ENCODE assay signal across 27 cellular contexts in genomic region chr5:96993760-96994159, GRCh38.
"Had no signal": no experiment of that assay in that cellular context is flagged by ENCODE, and none has a peak within 500 bp of the region (broad histone marks: within the 10 kb centered on the region; RNA-seq: fewer than 3 reads in every experiment).

No MANE protein-coding gene starts in this region.

- H3K9me3 Mint-ChIP-seq: activated B cell treated with CpG ODN at 0.5 μM for 24 hours; activated CD4-positive, alpha-beta memory T cell treated with anti-CD3 and anti-CD28 coated beads for 36 hours; activated naive CD4-positive, alpha-beta T cell treated with anti-CD3 and anti-CD28 coated beads for 36 hours; dendritic cell treated with granulocyte-macrophage colony-stimulating factor and Interleukin-4, amounts not matched to agents 40 ng/mL and 50 ng/mL, for 4 days; endodermal cell; stimulated activated naive CD8-positive, alpha-beta T cell treated with anti-CD3 and anti-CD28 coated beads, Interleukin-15, amount 100 ng/mL, for 72 hours; T-cell; type B pancreatic cell had no signal

- H3K4me3 Mint-ChIP-seq: activated B cell treated with CpG ODN at 0.5 μM for 24 hours; activated CD4-positive, alpha-beta memory T cell treated with anti-CD3 and anti-CD28 coated beads for 36 hours; activated naive CD4-positive, alpha-beta T cell treated with anti-CD3 and anti-CD28 coated beads for 36 hours; dendritic cell treated with granulocyte-macrophage colony-stimulating factor and Interleukin-4, amounts not matched to agents 40 ng/mL and 50 ng/mL, for 4 days; endodermal cell; stimulated activated naive CD8-positive, alpha-beta T cell treated with anti-CD3 and anti-CD28 coated beads, Interleukin-15, amount 100 ng/mL, for 72 hours; T-cell; T-helper 2 cell treated with Interferon-gamma antibody and Interleukin-4, amounts not matched to agents 5 μg/mL and 100 μg/mL, for 36 hours; type B pancreatic cell had no signal

- H3K36me3 ChIP-seq: breast epithelium, ovary had no signal

- H3K27me3 Mint-ChIP-seq: activated B cell treated with CpG ODN at 0.5 μM for 24 hours; activated CD4-positive, alpha-beta memory T cell treated with anti-CD3 and anti-CD28 coated beads for 36 hours; dendritic cell treated with granulocyte-macrophage colony-stimulating factor and Interleukin-4, amounts not matched to agents 40 ng/mL and 50 ng/mL, for 4 days; progenitor cell of endocrine pancreas; stimulated activated naive CD8-positive, alpha-beta T cell treated with anti-CD3 and anti-CD28 coated beads, Interleukin-15, amount 100 ng/mL, for 72 hours; T-cell; type B pancreatic cell had no signal

- H3K9me3 ChIP-seq: breast epithelium, esophagus muscularis mucosa, heart left ventricle, ovary, right lobe of liver, vagina had no signal

- H3K4me1 Mint-ChIP-seq: activated B cell treated with CpG ODN at 0.5 μM for 24 hours had no signal

- H3K4me1 ChIP-seq: breast epithelium, esophagus muscularis mucosa, foreskin keratinocyte, heart left ventricle, right lobe of liver, vagina had no signal

- H3K27ac Mint-ChIP-seq: activated B cell treated with CpG ODN at 0.5 μM for 24 hours; dendritic cell treated with granulocyte-macrophage colony-stimulating factor and Interleukin-4, amounts not matched to agents 40 ng/mL and 50 ng/mL, for 4 days; endodermal cell; progenitor cell of endocrine pancreas; stimulated activated naive CD8-positive, alpha-beta T cell treated with anti-CD3 and anti-CD28 coated beads, Interleukin-15, amount 100 ng/mL, for 72 hours; T-helper 2 cell treated with Interferon-gamma antibody and Interleukin-4, amounts not matched to agents 5 μg/mL and 100 μg/mL, for 36 hours; type B pancreatic cell had no signal

- DNase-seq: activated B cell treated with CpG ODN at 0.5 μM for 24 hours; activated CD4-positive, alpha-beta memory T cell treated with anti-CD3 and anti-CD28 coated beads for 36 hours; activated CD4-positive, alpha-beta T cell treated with anti-CD3 and anti-CD28 coated beads for 48 hours; activated CD8-positive, alpha-beta memory T cell treated with anti-CD3 and anti-CD28 coated beads, Interleukin-2, amount 50 U/mL, for 4 hours; activated effector memory CD4-positive, alpha-beta T cell treated with Interleukin-2 at 50 U/mL for 16 hours; activated naive CD4-positive, alpha-beta T cell treated with anti-CD3 and anti-CD28 coated beads for 36 hours; activated T-cell treated with anti-CD3 and anti-CD28 coated beads, Interleukin-2, amount 50 U/mL, for 1 hour; central memory CD4-positive, alpha-beta T cell; endodermal cell; foreskin keratinocyte; heart left ventricle; hypothalamus; mesenchymal stem cell; ovary; right lobe of liver; stimulated activated CD4-positive, alpha-beta T cell treated with anti-CD3 and anti-CD28 coated beads, Interleukin-12 subunit alpha, Interleukin-12 subunit beta, amount 100 ng/mL, for 4 hours; stimulated activated CD4-positive, alpha-beta T cell treated with anti-CD3 and anti-CD28 coated beads, Interleukin-4, amount 100 ng/mL, for 1 hour; stimulated activated naive CD8-positive, alpha-beta T cell treated with anti-CD3 and anti-CD28 coated beads, Interleukin-15, amount 100 ng/mL, for 72 hours; substantia nigra; T-cell had no signal

- ATAC-seq: foreskin keratinocyte, heart left ventricle, right lobe of liver had no signal

- H3K27me3 ChIP-seq: breast epithelium, esophagus muscularis mucosa, foreskin keratinocyte, heart left ventricle, ovary, right lobe of liver, vagina had no signal

- H3K4me3 ChIP-seq: breast epithelium, esophagus muscularis mucosa, heart left ventricle, ovary, right lobe of liver, vagina had no signal

- H3K27ac ChIP-seq: breast epithelium, esophagus muscularis mucosa, foreskin keratinocyte, heart left ventricle, ovary, right lobe of liver, vagina had no signal
